11 cellular contexts compared by ENCODE assay signal in the genomic region with DNA sequence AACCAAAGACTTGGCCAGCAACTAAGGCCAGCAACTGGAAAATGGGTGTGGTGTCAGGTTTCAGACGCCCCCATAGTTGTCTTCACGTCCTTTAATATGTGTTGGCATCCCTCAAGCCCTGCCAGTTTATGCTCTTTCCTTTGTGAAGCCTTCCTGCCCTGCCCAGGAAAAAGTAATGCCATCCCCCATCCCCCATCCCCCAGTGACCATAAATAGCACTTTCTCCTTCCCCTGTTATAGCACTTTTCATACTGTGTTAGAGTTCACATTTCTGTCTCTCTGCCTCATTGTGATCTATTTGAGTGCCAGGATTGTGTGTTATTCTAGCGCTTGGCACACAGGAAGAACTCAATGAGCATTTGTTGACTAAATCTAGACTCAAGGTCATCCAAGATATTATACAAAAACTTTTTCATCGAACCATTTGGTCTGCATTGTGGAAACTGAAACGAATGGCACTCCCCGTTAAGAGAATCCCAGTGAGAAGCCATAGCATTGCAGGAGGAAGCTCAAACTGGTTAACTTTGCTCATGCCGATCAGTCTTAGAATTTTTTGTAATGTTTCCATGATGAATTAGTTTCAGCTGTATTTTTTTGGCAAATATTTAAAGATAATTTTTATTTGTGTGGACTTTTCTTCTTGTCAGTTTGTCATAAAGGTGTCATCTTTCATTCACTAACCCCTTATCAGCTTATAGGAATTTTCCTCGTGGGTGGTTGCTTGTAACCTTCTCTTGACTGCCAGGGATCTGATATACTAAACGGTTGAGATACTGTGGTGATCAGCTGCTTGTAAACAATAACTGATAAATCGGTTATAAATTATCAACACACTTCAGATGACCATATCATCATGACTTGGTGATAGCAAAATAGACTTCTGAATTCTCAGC. TPM values are rescaled to one million over a fixed set of nuclear protein-coding genes. Genes with fewer than 3 reads are reported as not detected.
A peak's percentile ranks its signal among the peaks of the same experiment; 100 is the strongest.
DNase-seq lines count a peak whose midpoint lies in the region; ATAC-seq and TF ChIP-seq lines count a peak whose summit lies in the region.
"Had no signal": no experiment of that assay in that cellular context is flagged by ENCODE, and none has a peak within 500 bp of the region (broad histone marks: within the 10 kb centered on the region; RNA-seq: fewer than 3 reads in every experiment).

No MANE protein-coding gene starts in this region.

- H3K9me3 Mint-ChIP-seq in activated CD4-positive, alpha-beta T cell treated with anti-CD3 and anti-CD28 coated beads, Interleukin-2, amount 10 ng/mL, durations not matched to agents 24 days and 14 days = peaks cover 3% of the 10 kb centered on the region

- TSS peak; percentile 19 for BruUV-seq in mammary epithelial cell (replicated peaks; lab: Mats Ljungman, UMichigan)

- no peak overlapping the region for H2BK15ac ChIP-seq in mesendoderm (replicated peaks; ENCODE audit: low read depth)

- no peak for TF ChIP-seq EP300 in upper lobe of left lung (IDR thresholded peaks at IDR 0.05)

- peak overlapping the region; percentile 61 for H3K18ac ChIP-seq in mesendoderm (ENCODE audit: low read length)

- no peak for TF ChIP-seq CTCF in mammary epithelial cell (conservative IDR thresholded peaks at IDR 0.05 in 1 of 2, IDR thresholded peaks at IDR 0.05 in 1 of 2; ENCODE audit: extremely low read depth in 1 of 2, insufficient read depth in 1 of 2, low read depth in 1 of 2, low read length in 2 of 2)
- no peak for TF ChIP-seq CTCF in upper lobe of left lung (IDR thresholded peaks at IDR 0.05)

- no peak overlapping the region for H3K56ac ChIP-seq in mesendoderm (ENCODE audit: low read length)

- H3K79me1 ChIP-seq in mesendoderm (ENCODE audit: low read length) = peaks cover 13% of the 10 kb centered on the region

- H2AFZ ChIP-seq in mammary epithelial cell (ENCODE audit: low read depth, low read length) = no peak overlapping the region

- H4K20me1 ChIP-seq in mammary epithelial cell (ENCODE audit: insufficient read depth, low read length) = no peaks in the 10 kb centered on the region

- no peak overlapping the region for H3K27ac Mint-ChIP-seq in activated CD4-positive, alpha-beta T cell treated with anti-CD3 and anti-CD28 coated beads, Interleukin-2, amount 10 ng/mL, durations not matched to agents 24 days and 14 days

- CTCF ChIA-PET in mammary epithelial cell (lab: Charles Lee; ENCODE audit: low non-redundant PET) = interaction anchor here (0.7 kb wide), 2 partner anchors 9 to 11 kb away, joined by 4 read pairs; no protein-coding TSS in a partner anchor

- H3K4me3 ChIP-seq in mammary epithelial cell (replicated peaks in 1 of 3; ENCODE audit: insufficient read depth in 1 of 3, low read depth in 2 of 3, low read length in 3 of 3) (peak overlapping the region in 1 of 3 experiments; percentile 27), mesendoderm (ENCODE audit: low read length) (no peak overlapping the region), upper lobe of left lung (no peak overlapping the region)

- H3K9ac ChIP-seq in mammary epithelial cell (ENCODE audit: insufficient read depth, low read length) (peak overlapping the region; percentile 17), mesendoderm (ENCODE audit: low read length) (no peak overlapping the region)

- ATAC-seq in upper lobe of left lung (ENCODE audit: low FRiP score in 2 of 2) (no peak), HG03045 (IDR thresholded peaks at IDR 0.05; ENCODE audit: unreplicated experiment) (no peak)

- H3K4me3 Mint-ChIP-seq in activated CD4-positive, alpha-beta T cell treated with anti-CD3 and anti-CD28 coated beads, Interleukin-2, amount 10 ng/mL, durations not matched to agents 24 days and 14 days = no peak overlapping the region

- peaks cover 25% of the 10 kb centered on the region for H3K4me1 Mint-ChIP-seq in activated CD4-positive, alpha-beta T cell treated with anti-CD3 and anti-CD28 coated beads, Interleukin-2, amount 10 ng/mL, durations not matched to agents 24 days and 14 days

- DNase-seq in activated CD4-positive, alpha-beta T cell treated with anti-CD3 and anti-CD28 coated beads, Interleukin-2, amount 10 ng/mL, durations not matched to agents 24 days and 14 days = peak; percentile 27
- no peak for DNase-seq in activated CD4-positive, alpha-beta T cell treated with anti-CD3 and anti-CD28 coated beads, Interleukin-2, amount 50 U/mL, for 4 hours
- DNase-seq in mammary epithelial cell = no peak
- DNase-seq in mesendoderm = no peak
- no peak for DNase-seq in upper lobe of left lung
- no peak for DNase-seq in NK-92 (lab: John Stamatoyannopoulos, UW; ENCODE audit: unreplicated experiment)
- DNase-seq in NCI-H82 treated with DMSO at 0.1 percent for 48 hours (lab: John Stamatoyannopoulos, UW; ENCODE audit: unreplicated experiment) = no peak
- DNase-seq: caudate nucleus; NCI-H1417; stimulated activated CD4-positive, alpha-beta T cell treated with anti-CD3 and anti-CD28 coated beads, Interleukin-15, amount 100 ng/mL, for 24 hours had no signal

- H2BK5ac ChIP-seq in mesendoderm (ENCODE audit: low read length) = peak overlapping the region; percentile 19

- H3K9me3 ChIP-seq in mammary epithelial cell (replicated peaks; ENCODE audit: insufficient read depth, low read length) = no peaks in the 10 kb centered on the region
- H3K9me3 ChIP-seq in upper lobe of left lung = no peaks in the 10 kb centered on the region

- no peak overlapping the region for H3K4ac ChIP-seq in mesendoderm (ENCODE audit: low read depth, low read length)

- dilution Hi-C loops in mammary epithelial cell (cut with HindIII; ENCODE audit: low sequenced_read_pairs) = no loop called here

- H2AK5ac ChIP-seq in mesendoderm (ENCODE audit: low read length) = no peak overlapping the region

- H3K4me1 ChIP-seq in mammary epithelial cell (ENCODE audit: insufficient read depth, low read length) = peaks cover 97% of the 10 kb centered on the region
- peaks cover 50% of the 10 kb centered on the region for H3K4me1 ChIP-seq in mesendoderm (ENCODE audit: control insufficient read depth, low read depth, low read length)
- peaks cover 71 to 91% (median 78%) of the 10 kb centered on the region in 4 donors for H3K4me1 ChIP-seq in upper lobe of left lung

- H3K4me2 ChIP-seq in mammary epithelial cell (ENCODE audit: insufficient read depth, low read depth, low read length) (peak overlapping the region; percentile 78), mesendoderm (ENCODE audit: low read length) (no peak overlapping the region)

- intact Hi-C loops in activated CD4-positive, alpha-beta T cell treated with anti-CD3 and anti-CD28 coated beads, Interleukin-2, amount 10 ng/mL, durations not matched to agents 24 days and 14 days (cut with micrococcal nuclease) = no loop called here
- intact Hi-C loops in mammary epithelial cell (cut with micrococcal nuclease) = loop anchor here (5.0 kb wide), 1 partner anchor 91 kb away; no protein-coding TSS in a partner anchor

- H3K36me3 ChIP-seq in mammary epithelial cell (ENCODE audit: insufficient read depth, low read length) = peaks cover 6% of the 10 kb centered on the region
- H3K36me3 ChIP-seq in mesendoderm (ENCODE audit: control insufficient read depth, insufficient read depth, low read length) = no peaks in the 10 kb centered on the region
- H3K36me3 ChIP-seq in upper lobe of left lung = no peaks in the 10 kb centered on the region

- H3K79me2 ChIP-seq in mammary epithelial cell (ENCODE audit: insufficient read depth, low read length) (peaks cover 98% of the 10 kb centered on the region), mesendoderm (ENCODE audit: control insufficient read depth, insufficient read depth, low read length) (peaks cover 77% of the 10 kb centered on the region)

- H3K36me3 Mint-ChIP-seq in activated CD4-positive, alpha-beta T cell treated with anti-CD3 and anti-CD28 coated beads, Interleukin-2, amount 10 ng/mL, durations not matched to agents 24 days and 14 days (ENCODE audit: low read depth) = peaks cover 5% of the 10 kb centered on the region

- TF ChIP-seq POLR2A in upper lobe of left lung (IDR thresholded peaks at IDR 0.05) = no peak

- H2BK120ac ChIP-seq in mesendoderm (ENCODE audit: low read depth, low read length) = peak overlapping the region; percentile 8

- peak overlapping the region; percentile 84 for H4K8ac ChIP-seq in mesendoderm (ENCODE audit: low read depth, low read length)

- peak overlapping the region; percentile 64 for H3K27ac ChIP-seq in mammary epithelial cell (ENCODE audit: insufficient read depth, low read depth, low read length)
- H3K27ac ChIP-seq in mesendoderm (ENCODE audit: low read depth, low read length) = peak overlapping the region; percentile 45
- H3K27ac ChIP-seq in upper lobe of left lung = peak overlapping the region; percentile 28 to 70 (median 56)

- no peak overlapping the region for H4K5ac ChIP-seq in mesendoderm (ENCODE audit: low read length)

- H3K27me3 Mint-ChIP-seq in activated CD4-positive, alpha-beta T cell treated with anti-CD3 and anti-CD28 coated beads, Interleukin-2, amount 10 ng/mL, durations not matched to agents 24 days and 14 days = peaks cover 5% of the 10 kb centered on the region

- H3K27me3 ChIP-seq in mammary epithelial cell (ENCODE audit: insufficient read depth, low read length) = no peaks in the 10 kb centered on the region
- H3K27me3 ChIP-seq in mesendoderm (ENCODE audit: insufficient read depth, low read length, poor library complexity) = no peaks in the 10 kb centered on the region
- H3K27me3 ChIP-seq in upper lobe of left lung = no peaks in the 10 kb centered on the region

- 1% methylated on average over 10 of the region's 10 CpGs for WGBS in mammary epithelial cell (ENCODE audit: low coverage, missing lambda C conversion rate)
- no CpG with 5 or more reads among the region's 10 CpGs for WGBS in mesendoderm (ENCODE audit: extremely low coverage, insufficient coverage, low lambda C conversion rate)
- WGBS in upper lobe of left lung, 2 donors = 37 to 44% methylated on average over 10 of the region's 10 CpGs

- in situ Hi-C loops in mammary epithelial cell (cut with MboI; ENCODE audit: low sequenced_read_pairs in 2 of 2) = loop anchor here in 1 of 2 donors (5.0 kb wide), 1 partner anchor 66 kb away; no protein-coding TSS in a partner anchor

- H3K23ac ChIP-seq in mesendoderm (ENCODE audit: low read length) = no peak overlapping the region

RNA-seq across cellular contexts. Expression of a gene that starts 15.7 kb away (rescaled TPM):
- 16.8 and 19.0 TPM in 2 replicates for total RNA-seq in activated CD4-positive, alpha-beta T cell treated with anti-CD3 and anti-CD28 coated beads, Interleukin-2, amount 10 ng/mL, durations not matched to agents 24 days and 14 days
- total RNA-seq in mammary epithelial cell (100 to 1,000 TPM; 237 to 387 TPM), upper lobe of left lung (100 to 1,000 TPM in 4 of 6 donors, 10 to 100 TPM in 2; 74.7 to 128 (median 110) TPM)
- 103 TPM for polyA plus RNA-seq in mammary epithelial cell
- 304 TPM for polyA minus RNA-seq in mammary epithelial cell
- 14.5 TPM for polyA plus RNA-seq in mesendoderm (2013, experiment 1 of 2)
- polyA plus RNA-seq in mesendoderm (2013, experiment 2 of 2) = 14.5 TPM
